8 cellular contexts compared by ENCODE assay signal in the genomic region with DNA sequence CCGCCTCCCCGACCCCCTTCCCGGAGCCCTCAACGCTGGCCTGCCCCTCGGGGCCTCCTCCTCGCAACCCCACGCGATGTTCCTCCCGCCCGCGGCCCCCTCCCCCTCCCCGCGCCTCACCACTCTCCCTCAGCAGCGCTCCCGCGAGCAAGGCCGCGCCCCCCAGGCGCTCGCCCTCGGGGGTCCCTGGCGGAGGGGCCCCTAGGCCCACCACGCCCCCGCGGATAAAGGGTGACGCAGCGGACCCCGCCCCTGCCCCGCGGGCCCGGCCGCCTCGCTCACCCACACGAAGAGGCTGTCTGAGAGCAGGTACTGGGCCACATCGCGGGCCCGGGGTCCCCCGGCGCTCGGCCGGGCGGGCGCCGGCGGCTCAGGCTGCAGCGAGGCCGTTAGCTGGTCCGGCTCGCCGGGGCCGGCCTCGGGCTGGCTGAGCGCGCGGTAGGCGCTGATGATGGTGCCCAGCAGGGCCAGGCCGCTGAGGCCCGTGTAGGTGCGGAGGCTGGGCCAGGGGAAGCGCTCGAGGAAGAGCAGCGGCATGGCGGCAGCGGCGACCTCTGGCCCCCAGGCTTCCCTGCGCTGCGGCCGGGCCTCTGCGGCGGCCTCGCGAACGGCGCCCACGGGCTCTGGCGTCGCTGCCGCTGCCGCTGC. TPM values are rescaled to one million over a fixed set of nuclear protein-coding genes. Genes with fewer than 3 reads are reported as not detected.
DNase-seq lines count a peak whose midpoint lies in the region; ATAC-seq, FAIRE-seq and TF ChIP-seq lines count a peak whose summit lies in the region.

No MANE protein-coding gene starts in this region.

- H3K27ac ChIP-seq in SU-DHL-6 (ENCODE audit: low read depth, low read length) (peak overlapping the region; percentile 91), GM12878 (ENCODE audit: control insufficient read depth, insufficient read depth) (peak overlapping the region; percentile 60), spleen (peak overlapping the region; percentile 64 to 93 (median 87))

- H3K27me3 ChIP-seq in SU-DHL-6 (ENCODE audit: low read length) = no peaks in the 10 kb centered on the region
- no peaks in the 10 kb centered on the region for H3K27me3 ChIP-seq in GM12878 (replicated peaks in 1 of 2; ENCODE audit: control insufficient read depth in 2 of 2, insufficient read depth in 2 of 2, low read length in 1 of 2)
- no peaks in the 10 kb centered on the region for H3K27me3 ChIP-seq in spleen (replicated peaks in 1 of 7)

- in situ Hi-C loops in GM12878 (cut with MboI) = no loop called here

- intact Hi-C loops in GM12878 (cut with micrococcal nuclease; ENCODE audit: unreplicated experiment) = no loop called here
- intact Hi-C loops in spleen (cut with DNase I; ENCODE audit: low total_unique reads) = no loop called here

- TF ChIP-seq POLR2A in GM12878 (IDR thresholded peaks at IDR 0.05; ENCODE audit: low read depth, low read length) = no peak; the same call in 1 of the 2 replicates
- no peak for TF ChIP-seq POLR2A in spleen (IDR thresholded peaks at IDR 0.05)

- H4K20me1 ChIP-seq in SU-DHL-6 (ENCODE audit: low read depth, low read length) = no peaks in the 10 kb centered on the region
- H4K20me1 ChIP-seq in GM12878 (ENCODE audit: control insufficient read depth, insufficient read depth) = no peaks in the 10 kb centered on the region

- POLR2A ChIA-PET in GM12878 (lab: Charles Lee) = interaction anchor here (1.5 kb wide), 1 partner anchor 27 kb away, joined by 3 read pairs; no protein-coding TSS in a partner anchor

- SMC1A ChIA-PET in GM12878 (lab: Charles Lee; ENCODE audit: uncharacterized antibody, unreplicated experiment) = interaction anchor here (1.1 to 2.1 kb wide), 3 partner anchors 16 to 69 kb away, joined by 5 to 8 read pairs (median 6); a partner anchor contains a TSS

- BruUV-seq in GM12878 (replicated peaks; lab: Mats Ljungman, UMichigan) = no TSS peak

- FAIRE-seq in GM12878 (lab: Jason Lieb, UNC) = no peak

- H2AFZ ChIP-seq in SU-DHL-6 (ENCODE audit: low read depth, low read length, severe bottlenecking) (no peak overlapping the region), GM12878 (ENCODE audit: control insufficient read depth, low read depth, low read length) (peak overlapping the region; percentile 28)

- peaks cover 79% of the 10 kb centered on the region for H3F3A ChIP-seq in SU-DHL-6 (ENCODE audit: insufficient read depth)

- no peak for TF ChIP-seq RAD21 in GM12878 (IDR thresholded peaks at IDR 0.05; ENCODE audit: insufficient read depth, low read depth, low read length)

- H3K9me2 ChIP-seq in SU-DHL-6 (replicated peaks; ENCODE audit: insufficient read depth, low read length) = no peaks in the 10 kb centered on the region

- peak overlapping the region; percentile 88 for H3K4me3 ChIP-seq in SU-DHL-6 (ENCODE audit: insufficient read depth, low read length, poor library complexity, severe bottlenecking)
- H3K4me3 ChIP-seq in GM12878 = peak overlapping the region; percentile 78
- H3K4me3 ChIP-seq in iPS-18c (ENCODE audit: insufficient read depth, low read depth, low read length) = peak overlapping the region; percentile 74
- peak overlapping the region; percentile 75 to 92 (median 86) for H3K4me3 ChIP-seq in spleen

- H3K36me3 ChIP-seq in SU-DHL-6 (ENCODE audit: low read length) (peaks cover 3% of the 10 kb centered on the region; the same call in 1 of the 2 replicates), GM12878 (ENCODE audit: control insufficient read depth in 2 of 2, insufficient read depth in 2 of 2, low read length in 1 of 2) (no peaks in the 10 kb centered on the region), spleen (peaks cover 0 to under 1% (median 0%) of the 10 kb centered on the region in 6 donors)

- DNase-seq in NCI-H748 (lab: John Stamatoyannopoulos, UW; ENCODE audit: unreplicated experiment) (peak; percentile 58), NCI-H748 treated with DMSO at 0.1 percent for 48 hours (lab: John Stamatoyannopoulos, UW) (no peak), GM12878 (ENCODE audit: low read depth, low spot score) (no peak), spleen (peak; percentile 92), HuH-7.5 (ENCODE audit: low spot score) (no peak)

- peaks cover 11% of the 10 kb centered on the region for H3K4me1 ChIP-seq in GM12878 (ENCODE audit: control insufficient read depth, insufficient read depth, low read length)
- peaks cover 33 to 55% (median 50%) of the 10 kb centered on the region in 6 donors for H3K4me1 ChIP-seq in spleen

- H3K4me2 ChIP-seq in SU-DHL-6 (ENCODE audit: low read depth, low read length, poor library complexity, severe bottlenecking) = peak overlapping the region; percentile 98
- peak overlapping the region; percentile 35; the same call in 1 of the 2 replicates for H3K4me2 ChIP-seq in GM12878 (ENCODE audit: control insufficient read depth, insufficient read depth)

- 1% methylated on average over 41 of the region's 79 CpGs for WGBS in GM12878 (ENCODE audit: insufficient coverage, insufficient replicate concordance, low lambda C conversion rate, missing lambda C conversion rate)
- WGBS in spleen, 5 donors = 1 to 2% (median 1%) methylated on average over 21 to 79 of the region's 79 CpGs

- TF ChIP-seq EP300 in GM12878 (IDR thresholded peaks at IDR 0.05; ENCODE audit: borderline replicate concordance in 1 of 2, control insufficient read depth in 1 of 2, low read depth in 2 of 2, low read length in 2 of 2) = no peak

- CTCF ChIA-PET in GM12878 (lab: Yijun Ruan, JAX) = interaction anchor here (1.6 to 1.7 kb wide), 2 partner anchors 27 to 277 kb away, joined by 3 to 8 read pairs; a partner anchor contains a TSS

- RAD21 ChIA-PET in GM12878 (lab: Charles Lee; ENCODE audit: unreplicated experiment) = interaction anchor here (1.6 kb wide), 1 partner anchor 26 kb away, joined by 6 read pairs; a partner anchor contains a TSS

- H3K79me2 ChIP-seq in SU-DHL-6 (ENCODE audit: insufficient read depth, low read length) (peaks cover 51% of the 10 kb centered on the region), GM12878 (ENCODE audit: control insufficient read depth, insufficient read depth, low read length) (peaks cover 51% of the 10 kb centered on the region)

- H3K9ac ChIP-seq in SU-DHL-6 (ENCODE audit: low read length) (peak overlapping the region; percentile 78), GM12878 (ENCODE audit: control insufficient read depth, insufficient read depth, low read length) (peak overlapping the region; percentile 89)

- no peaks in the 10 kb centered on the region for H3K9me3 ChIP-seq in SU-DHL-6 (ENCODE audit: insufficient read depth, low read length)
- H3K9me3 ChIP-seq in GM12878 (replicated peaks; ENCODE audit: control insufficient read depth, insufficient read depth, low read length) = no peaks in the 10 kb centered on the region
- H3K9me3 ChIP-seq in iPS-18c (ENCODE audit: control insufficient read depth, insufficient read depth, low read length) = no peaks in the 10 kb centered on the region
- H3K9me3 ChIP-seq in spleen = no peaks in the 10 kb centered on the region

- ATAC-seq in HG03095 (IDR thresholded peaks at IDR 0.05; ENCODE audit: unreplicated experiment) (peak; percentile 27), GM12878 (peak; percentile 26)

- TF ChIP-seq CTCF in SU-DHL-6 (IDR thresholded peaks at IDR 0.05; ENCODE audit: insufficient read depth, low read length, poor library complexity, severe bottlenecking) (no peak), GM12878 (IDR thresholded peaks at IDR 0.05 in 2 of 3, conservative IDR thresholded peaks at IDR 0.05 in 1 of 3; ENCODE audit: control insufficient read depth in 2 of 3, extremely low read depth in 1 of 3, insufficient read depth in 1 of 3, low read depth in 3 of 3, low read length in 3 of 3) (no peak), spleen (IDR thresholded peaks at IDR 0.05 in 8 of 11, conservative IDR thresholded peaks at IDR 0.05 in 3 of 11) (no peak)

RNA-seq across cellular contexts. Expression of a gene that starts 0.4 kb away (rescaled TPM):
- total RNA-seq in GM12878 (2013; cell fraction: nucleolus; rRNA removed) = 87.4 and 111 TPM in 2 replicates
- total RNA-seq in GM12878 (2014; rRNA removed) = 67.6 and 86.9 TPM in 2 replicates
- total RNA-seq in GM12878 (2014; rRNA removed; fragmentation: Illumina TruSeq; extraction: Trizol) = 42.2 and 42.9 TPM in 2 replicates
- total RNA-seq in GM12878 (2021) = 56.2 and 63.7 TPM in 2 replicates
- 35.5 TPM for polyA plus RNA-seq in GM12878 (2011; ENCODE audit: low read depth)
- polyA plus RNA-seq in GM12878 (2011; rRNA removed) = 13.4 and 34.0 TPM in 2 replicates
- polyA plus RNA-seq in GM12878 (2011; cell fraction: cytosol; rRNA removed) = 35.4 and 39.0 TPM in 2 replicates
- 36.0 and 41.7 TPM in 2 replicates for polyA plus RNA-seq in GM12878 (2011; cell fraction: nucleus; rRNA removed)
- 56.2 and 58.8 TPM in 2 replicates for polyA plus RNA-seq in GM12878 (2012)
- polyA plus RNA-seq in GM12878 (2014; fragmentation: Illumina TruSeq; extraction: Trizol) = 22.6 and 23.1 TPM in 2 replicates
- polyA plus RNA-seq in GM12878 (2014; fragmentation: Nextera tagmentation; extraction: Ambion mirVana) = 10 to 100 TPM; 11.8 to 13.8 TPM
- 30.1 and 33.2 TPM in 2 replicates for polyA plus RNA-seq in GM12878 (2014; rRNA removed)
- 10 to 100 TPM in 1 of 2 experiments, 1 to 10 TPM in 1; 8.2 to 10.0 TPM for polyA plus RNA-seq in GM12878 (2016; fragmentation: Nextera tagmentation; extraction: Ambion mirVana)
- polyA minus RNA-seq in GM12878 (2011; rRNA and poly(A)+ RNA removed) = 122 and 134 TPM in 2 replicates
- polyA minus RNA-seq in GM12878 (2011; cell fraction: cytosol; rRNA and poly(A)+ RNA removed) = 56.4 and 58.7 TPM in 2 replicates
- polyA minus RNA-seq in GM12878 (2011; cell fraction: nucleus; rRNA and poly(A)+ RNA removed) = 42.3 and 71.1 TPM in 2 replicates
- total RNA-seq in spleen = 100 to 1,000 TPM in 5 of 7 donors, 10 to 100 TPM in 2; 88.5 to 249 (median 126) TPM
- 10 to 100 TPM; 48.1 to 74.4 (median 56.2) TPM for polyA plus RNA-seq in spleen

RNA-seq across cellular contexts. Expression of a gene that starts 26.2 kb away (rescaled TPM):
- 86.7 and 87.9 TPM in 2 replicates for total RNA-seq in GM12878 (2013; cell fraction: nucleolus; rRNA removed)
- total RNA-seq in GM12878 (2014; rRNA removed) = 145 and 229 TPM in 2 replicates
- total RNA-seq in GM12878 (2014; rRNA removed; fragmentation: Illumina TruSeq; extraction: Trizol) = 106 and 110 TPM in 2 replicates
- 200 and 203 TPM in 2 replicates for total RNA-seq in GM12878 (2021)
- polyA plus RNA-seq in GM12878 (2011; ENCODE audit: low read depth) = 31.4 TPM
- polyA plus RNA-seq in GM12878 (2011; rRNA removed) = 183 and 220 TPM in 2 replicates
- 82.6 and 83.4 TPM in 2 replicates for polyA plus RNA-seq in GM12878 (2011; cell fraction: cytosol; rRNA removed)
- 92.4 and 104 TPM in 2 replicates for polyA plus RNA-seq in GM12878 (2011; cell fraction: nucleus; rRNA removed)
- polyA plus RNA-seq in GM12878 (2012) = 108 and 126 TPM in 2 replicates
- 104 and 141 TPM in 2 replicates for polyA plus RNA-seq in GM12878 (2014; fragmentation: Illumina TruSeq; extraction: Trizol)
- polyA plus RNA-seq in GM12878 (2014; fragmentation: Nextera tagmentation; extraction: Ambion mirVana) = 100 to 1,000 TPM in 1 of 2 experiments, 10 to 100 TPM in 1; 70.1 to 120 TPM
- 99.0 and 175 TPM in 2 replicates for polyA plus RNA-seq in GM12878 (2014; rRNA removed)
- polyA plus RNA-seq in GM12878 (2016; fragmentation: Nextera tagmentation; extraction: Ambion mirVana) = 100 to 1,000 TPM; 134 to 152 TPM
- 69.1 and 126 TPM in 2 replicates for polyA minus RNA-seq in GM12878 (2011; rRNA and poly(A)+ RNA removed)
- polyA minus RNA-seq in GM12878 (2011; cell fraction: cytosol; rRNA and poly(A)+ RNA removed) = 54.4 and 64.9 TPM in 2 replicates
- polyA minus RNA-seq in GM12878 (2011; cell fraction: nucleus; rRNA and poly(A)+ RNA removed) = 66.1 and 119 TPM in 2 replicates
- total RNA-seq in spleen = 10 to 100 TPM; 52.8 to 93.0 (median 83.2) TPM
- polyA plus RNA-seq in spleen = 10 to 100 TPM; 19.4 to 36.8 (median 29.2) TPM

RNA-seq across cellular contexts. Expression of a gene that starts 26.4 kb away (rescaled TPM):
- total RNA-seq in GM12878 (2013; cell fraction: nucleolus; rRNA removed) = 46.4 and 58.2 TPM in 2 replicates
- total RNA-seq in GM12878 (2014; rRNA removed) = 42.4 and 58.3 TPM in 2 replicates
- total RNA-seq in GM12878 (2014; rRNA removed; fragmentation: Illumina TruSeq; extraction: Trizol) = 41.8 and 43.2 TPM in 2 replicates
- total RNA-seq in GM12878 (2021) = 51.6 and 54.4 TPM in 2 replicates
- 23.3 TPM for polyA plus RNA-seq in GM12878 (2011; ENCODE audit: low read depth)
- polyA plus RNA-seq in GM12878 (2011; rRNA removed) = 38.8 and 48.8 TPM in 2 replicates
- 24.5 and 33.4 TPM in 2 replicates for polyA plus RNA-seq in GM12878 (2011; cell fraction: cytosol; rRNA removed)
- 20.0 and 32.1 TPM in 2 replicates for polyA plus RNA-seq in GM12878 (2011; cell fraction: nucleus; rRNA removed)
- polyA plus RNA-seq in GM12878 (2012) = 30.6 and 35.2 TPM in 2 replicates
- polyA plus RNA-seq in GM12878 (2014; fragmentation: Illumina TruSeq; extraction: Trizol) = 60.6 and 74.3 TPM in 2 replicates
- polyA plus RNA-seq in GM12878 (2014; fragmentation: Nextera tagmentation; extraction: Ambion mirVana) = 10 to 100 TPM; 31.4 to 40.7 TPM
- polyA plus RNA-seq in GM12878 (2014; rRNA removed) = 54.8 and 57.2 TPM in 2 replicates
- 100 to 1,000 TPM; 117 to 119 TPM for polyA plus RNA-seq in GM12878 (2016; fragmentation: Nextera tagmentation; extraction: Ambion mirVana)
- polyA minus RNA-seq in GM12878 (2011; rRNA and poly(A)+ RNA removed) = 22.8 and 33.9 TPM in 2 replicates
- polyA minus RNA-seq in GM12878 (2011; cell fraction: cytosol; rRNA and poly(A)+ RNA removed) = 10.7 and 14.0 TPM in 2 replicates
- polyA minus RNA-seq in GM12878 (2011; cell fraction: nucleus; rRNA and poly(A)+ RNA removed) = 11.7 and 20.0 TPM in 2 replicates
- 10 to 100 TPM; 22.8 to 34.7 (median 30.5) TPM for total RNA-seq in spleen
- 10 to 100 TPM in 2 of 3 donors, 1 to 10 TPM in 1; 6.9 to 11.6 (median 10.3) TPM for polyA plus RNA-seq in spleen

Comparison
In these comparisons a context has a peak if more than half of its experiments do, and no peak if none do; other contexts are left out.
1. DNase-seq: peak in NCI-H748 (single experiment) and spleen (single experiment); none in NCI-H748 treated with DMSO at 0.1 percent for 48 hours (single experiment), GM12878 (single experiment) and HuH-7.5 (single experiment).
2. Peak in every context shown above with its lines, with median percentiles within 50 percentile points of each other: H3K27ac ChIP-seq and H3K4me3 ChIP-seq.